In the genomic region with DNA sequence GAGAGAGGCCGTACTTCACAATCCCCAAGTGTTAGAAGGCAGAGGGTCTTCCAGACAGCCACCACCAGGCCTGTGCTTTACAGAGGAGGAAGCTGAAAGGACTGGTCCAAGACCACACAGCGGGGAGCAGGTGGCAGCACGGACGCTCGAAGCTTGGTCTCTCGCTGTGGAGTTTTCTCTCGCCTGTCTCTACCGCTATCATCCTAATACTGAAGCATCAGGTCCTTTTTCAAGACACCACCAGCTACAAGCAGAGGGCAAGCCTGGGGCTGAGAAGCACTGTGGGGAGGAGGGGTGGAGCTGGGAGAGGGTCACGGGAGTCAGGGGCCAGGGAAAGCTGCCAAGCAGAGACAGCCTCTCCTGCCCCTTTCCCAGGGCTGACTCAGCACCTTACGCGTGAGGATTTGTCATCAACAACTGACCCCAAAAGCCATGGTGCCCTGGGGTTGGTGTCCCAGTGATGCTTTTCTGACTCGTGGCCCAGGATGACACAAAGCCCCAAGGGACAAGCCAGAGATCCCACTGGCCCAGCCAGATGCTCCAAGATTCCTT, we compare ENCODE assay signal across 1 cellular context.
A peak's percentile ranks its signal among the peaks of the same experiment; 100 is the strongest.
TF ChIP-seq lines count a peak whose summit lies in the region.

No MANE protein-coding gene starts in this region.

TF ChIP-seq in K562, 482 proteins besides CTCF, POLR2A, EP300 and RAD21 (continued from another document and continues in another):
- TF ChIP-seq, protein P1, sequence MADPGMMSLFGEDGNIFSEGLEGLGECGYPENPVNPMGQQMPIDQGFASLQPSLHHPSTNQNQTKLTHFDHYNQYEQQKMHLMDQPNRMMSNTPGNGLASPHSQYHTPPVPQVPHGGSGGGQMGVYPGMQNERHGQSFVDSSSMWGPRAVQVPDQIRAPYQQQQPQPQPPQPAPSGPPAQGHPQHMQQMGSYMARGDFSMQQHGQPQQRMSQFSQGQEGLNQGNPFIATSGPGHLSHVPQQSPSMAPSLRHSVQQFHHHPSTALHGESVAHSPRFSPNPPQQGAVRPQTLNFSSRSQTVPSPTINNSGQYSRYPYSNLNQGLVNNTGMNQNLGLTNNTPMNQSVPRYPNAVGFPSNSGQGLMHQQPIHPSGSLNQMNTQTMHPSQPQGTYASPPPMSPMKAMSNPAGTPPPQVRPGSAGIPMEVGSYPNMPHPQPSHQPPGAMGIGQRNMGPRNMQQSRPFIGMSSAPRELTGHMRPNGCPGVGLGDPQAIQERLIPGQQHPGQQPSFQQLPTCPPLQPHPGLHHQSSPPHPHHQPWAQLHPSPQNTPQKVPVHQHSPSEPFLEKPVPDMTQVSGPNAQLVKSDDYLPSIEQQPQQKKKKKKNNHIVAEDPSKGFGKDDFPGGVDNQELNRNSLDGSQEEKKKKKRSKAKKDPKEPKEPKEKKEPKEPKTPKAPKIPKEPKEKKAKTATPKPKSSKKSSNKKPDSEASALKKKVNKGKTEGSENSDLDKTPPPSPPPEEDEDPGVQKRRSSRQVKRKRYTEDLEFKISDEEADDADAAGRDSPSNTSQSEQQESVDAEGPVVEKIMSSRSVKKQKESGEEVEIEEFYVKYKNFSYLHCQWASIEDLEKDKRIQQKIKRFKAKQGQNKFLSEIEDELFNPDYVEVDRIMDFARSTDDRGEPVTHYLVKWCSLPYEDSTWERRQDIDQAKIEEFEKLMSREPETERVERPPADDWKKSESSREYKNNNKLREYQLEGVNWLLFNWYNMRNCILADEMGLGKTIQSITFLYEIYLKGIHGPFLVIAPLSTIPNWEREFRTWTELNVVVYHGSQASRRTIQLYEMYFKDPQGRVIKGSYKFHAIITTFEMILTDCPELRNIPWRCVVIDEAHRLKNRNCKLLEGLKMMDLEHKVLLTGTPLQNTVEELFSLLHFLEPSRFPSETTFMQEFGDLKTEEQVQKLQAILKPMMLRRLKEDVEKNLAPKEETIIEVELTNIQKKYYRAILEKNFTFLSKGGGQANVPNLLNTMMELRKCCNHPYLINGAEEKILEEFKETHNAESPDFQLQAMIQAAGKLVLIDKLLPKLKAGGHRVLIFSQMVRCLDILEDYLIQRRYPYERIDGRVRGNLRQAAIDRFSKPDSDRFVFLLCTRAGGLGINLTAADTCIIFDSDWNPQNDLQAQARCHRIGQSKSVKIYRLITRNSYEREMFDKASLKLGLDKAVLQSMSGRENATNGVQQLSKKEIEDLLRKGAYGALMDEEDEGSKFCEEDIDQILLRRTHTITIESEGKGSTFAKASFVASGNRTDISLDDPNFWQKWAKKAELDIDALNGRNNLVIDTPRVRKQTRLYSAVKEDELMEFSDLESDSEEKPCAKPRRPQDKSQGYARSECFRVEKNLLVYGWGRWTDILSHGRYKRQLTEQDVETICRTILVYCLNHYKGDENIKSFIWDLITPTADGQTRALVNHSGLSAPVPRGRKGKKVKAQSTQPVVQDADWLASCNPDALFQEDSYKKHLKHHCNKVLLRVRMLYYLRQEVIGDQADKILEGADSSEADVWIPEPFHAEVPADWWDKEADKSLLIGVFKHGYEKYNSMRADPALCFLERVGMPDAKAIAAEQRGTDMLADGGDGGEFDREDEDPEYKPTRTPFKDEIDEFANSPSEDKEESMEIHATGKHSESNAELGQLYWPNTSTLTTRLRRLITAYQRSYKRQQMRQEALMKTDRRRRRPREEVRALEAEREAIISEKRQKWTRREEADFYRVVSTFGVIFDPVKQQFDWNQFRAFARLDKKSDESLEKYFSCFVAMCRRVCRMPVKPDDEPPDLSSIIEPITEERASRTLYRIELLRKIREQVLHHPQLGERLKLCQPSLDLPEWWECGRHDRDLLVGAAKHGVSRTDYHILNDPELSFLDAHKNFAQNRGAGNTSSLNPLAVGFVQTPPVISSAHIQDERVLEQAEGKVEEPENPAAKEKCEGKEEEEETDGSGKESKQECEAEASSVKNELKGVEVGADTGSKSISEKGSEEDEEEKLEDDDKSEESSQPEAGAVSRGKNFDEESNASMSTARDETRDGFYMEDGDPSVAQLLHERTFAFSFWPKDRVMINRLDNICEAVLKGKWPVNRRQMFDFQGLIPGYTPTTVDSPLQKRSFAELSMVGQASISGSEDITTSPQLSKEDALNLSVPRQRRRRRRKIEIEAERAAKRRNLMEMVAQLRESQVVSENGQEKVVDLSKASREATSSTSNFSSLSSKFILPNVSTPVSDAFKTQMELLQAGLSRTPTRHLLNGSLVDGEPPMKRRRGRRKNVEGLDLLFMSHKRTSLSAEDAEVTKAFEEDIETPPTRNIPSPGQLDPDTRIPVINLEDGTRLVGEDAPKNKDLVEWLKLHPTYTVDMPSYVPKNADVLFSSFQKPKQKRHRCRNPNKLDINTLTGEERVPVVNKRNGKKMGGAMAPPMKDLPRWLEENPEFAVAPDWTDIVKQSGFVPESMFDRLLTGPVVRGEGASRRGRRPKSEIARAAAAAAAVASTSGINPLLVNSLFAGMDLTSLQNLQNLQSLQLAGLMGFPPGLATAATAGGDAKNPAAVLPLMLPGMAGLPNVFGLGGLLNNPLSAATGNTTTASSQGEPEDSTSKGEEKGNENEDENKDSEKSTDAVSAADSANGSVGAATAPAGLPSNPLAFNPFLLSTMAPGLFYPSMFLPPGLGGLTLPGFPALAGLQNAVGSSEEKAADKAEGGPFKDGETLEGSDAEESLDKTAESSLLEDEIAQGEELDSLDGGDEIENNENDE (IDR thresholded peaks at IDR 0.05; ENCODE audit: low read depth, low read length) = no peak
- TF ChIP-seq SAFB2 (IDR thresholded peaks at IDR 0.05; ENCODE audit: borderline replicate concordance, low read depth, low read length, severe bottlenecking) = no peak
- peak; percentile 46 for TF ChIP-seq TAF9B (IDR thresholded peaks at IDR 0.05; ENCODE audit: partially characterized antibody)
- TF ChIP-seq, protein P2, sequence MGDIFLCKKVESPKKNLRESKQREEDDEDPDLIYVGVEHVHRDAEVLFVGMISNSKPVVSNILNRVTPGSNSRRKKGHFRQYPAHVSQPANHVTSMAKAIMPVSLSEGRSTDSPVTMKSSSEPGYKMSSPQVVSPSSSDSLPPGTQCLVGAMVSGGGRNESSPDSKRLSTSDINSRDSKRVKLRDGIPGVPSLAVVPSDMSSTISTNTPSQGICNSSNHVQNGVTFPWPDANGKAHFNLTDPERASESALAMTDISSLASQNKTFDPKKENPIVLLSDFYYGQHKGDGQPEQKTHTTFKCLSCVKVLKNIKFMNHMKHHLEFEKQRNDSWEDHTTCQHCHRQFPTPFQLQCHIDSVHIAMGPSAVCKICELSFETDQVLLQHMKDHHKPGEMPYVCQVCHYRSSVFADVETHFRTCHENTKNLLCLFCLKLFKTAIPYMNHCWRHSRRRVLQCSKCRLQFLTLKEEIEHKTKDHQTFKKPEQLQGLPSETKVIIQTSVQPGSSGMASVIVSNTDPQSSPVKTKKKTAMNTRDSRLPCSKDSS (IDR thresholded peaks at IDR 0.05; ENCODE audit: low read depth, partially characterized antibody) = no peak
- TF ChIP-seq RFX1 (IDR thresholded peaks at IDR 0.05) = no peak
- no peak for TF ChIP-seq EWSR1 (IDR thresholded peaks at IDR 0.05; ENCODE audit: borderline replicate concordance, low read depth, partially characterized antibody)
- TF ChIP-seq USF1 (CRISPR knock-in tag; IDR thresholded peaks at IDR 0.05) = no peak
- TF ChIP-seq KDM1A (IDR thresholded peaks at IDR 0.05) = no peak
- no peak for TF ChIP-seq KAT8 (IDR thresholded peaks at IDR 0.05; ENCODE audit: low read depth)
- TF ChIP-seq DACH1 (IDR thresholded peaks at IDR 0.05; ENCODE audit: partially characterized antibody) = no peak
- TF ChIP-seq HLTF (IDR thresholded peaks at IDR 0.05) = no peak
- TF ChIP-seq OTX1 (CRISPR knock-in tag; IDR thresholded peaks at IDR 0.05) = no peak
- TF ChIP-seq ERF (CRISPR knock-in tag; IDR thresholded peaks at IDR 0.05) = no peak
- TF ChIP-seq FOXO4 (CRISPR knock-in tag; IDR thresholded peaks at IDR 0.05) = no peak
- peak; percentile 61; the same call in 1 of the 2 replicates for TF ChIP-seq ZNF175 (CRISPR knock-in tag; IDR thresholded peaks at IDR 0.05; ENCODE audit: low read depth)
- TF ChIP-seq CCNT2 (IDR thresholded peaks at IDR 0.05; ENCODE audit: borderline replicate concordance, extremely low read depth, insufficient read length, low read depth, low read length) = no peak
- TF ChIP-seq MBD2 (IDR thresholded peaks at IDR 0.05; ENCODE audit: borderline replicate concordance, low read depth) = no peak
- no peak for TF ChIP-seq ILK (tag; IDR thresholded peaks at IDR 0.05; ENCODE audit: borderline replicate concordance, low read depth)
- no peak for TF ChIP-seq ASH1L (IDR thresholded peaks at IDR 0.05; ENCODE audit: borderline replicate concordance, low read depth, partially characterized antibody)
- TF ChIP-seq SMARCA4 (IDR thresholded peaks at IDR 0.05) = 0 out of 2 replicates have a peak, but pooled peaks have one; percentile 23
- TF ChIP-seq RBM25 (IDR thresholded peaks at IDR 0.05; ENCODE audit: low read depth, low read length, severe bottlenecking) = no peak
- no peak for TF ChIP-seq HINFP (tag; conservative IDR thresholded peaks at IDR 0.05; ENCODE audit: low read depth)
- TF ChIP-seq MAFG (tag; conservative IDR thresholded peaks at IDR 0.05) = peak; percentile 83
- no peak for TF ChIP-seq RBBP5 (IDR thresholded peaks at IDR 0.05; ENCODE audit: borderline replicate concordance, insufficient read depth, low read length, poor library complexity, severe bottlenecking)
- no peak for TF ChIP-seq FUS (optimal IDR thresholded peaks at IDR 0.05; ENCODE audit: low read depth, low read length)
- TF ChIP-seq ZNF146 (CRISPR knock-in tag; IDR thresholded peaks at IDR 0.05; ENCODE audit: unreplicated experiment) = no peak
- TF ChIP-seq, protein P3, sequence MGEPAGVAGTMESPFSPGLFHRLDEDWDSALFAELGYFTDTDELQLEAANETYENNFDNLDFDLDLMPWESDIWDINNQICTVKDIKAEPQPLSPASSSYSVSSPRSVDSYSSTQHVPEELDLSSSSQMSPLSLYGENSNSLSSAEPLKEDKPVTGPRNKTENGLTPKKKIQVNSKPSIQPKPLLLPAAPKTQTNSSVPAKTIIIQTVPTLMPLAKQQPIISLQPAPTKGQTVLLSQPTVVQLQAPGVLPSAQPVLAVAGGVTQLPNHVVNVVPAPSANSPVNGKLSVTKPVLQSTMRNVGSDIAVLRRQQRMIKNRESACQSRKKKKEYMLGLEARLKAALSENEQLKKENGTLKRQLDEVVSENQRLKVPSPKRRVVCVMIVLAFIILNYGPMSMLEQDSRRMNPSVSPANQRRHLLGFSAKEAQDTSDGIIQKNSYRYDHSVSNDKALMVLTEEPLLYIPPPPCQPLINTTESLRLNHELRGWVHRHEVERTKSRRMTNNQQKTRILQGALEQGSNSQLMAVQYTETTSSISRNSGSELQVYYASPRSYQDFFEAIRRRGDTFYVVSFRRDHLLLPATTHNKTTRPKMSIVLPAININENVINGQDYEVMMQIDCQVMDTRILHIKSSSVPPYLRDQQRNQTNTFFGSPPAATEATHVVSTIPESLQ (CRISPR knock-in tag; IDR thresholded peaks at IDR 0.05) = no peak
- no peak for TF ChIP-seq ZNF830 (CRISPR knock-in tag; IDR thresholded peaks at IDR 0.05)
- no peak for TF ChIP-seq ZNF121 (CRISPR knock-in tag; conservative IDR thresholded peaks at IDR 0.05)
- TF ChIP-seq, protein P4, sequence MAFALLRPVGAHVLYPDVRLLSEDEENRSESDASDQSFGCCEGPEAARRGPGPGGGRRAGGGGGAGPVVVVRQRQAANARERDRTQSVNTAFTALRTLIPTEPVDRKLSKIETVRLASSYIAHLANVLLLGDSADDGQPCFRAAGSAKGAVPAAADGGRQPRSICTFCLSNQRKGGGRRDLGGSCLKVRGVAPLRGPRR (CRISPR knock-in tag; IDR thresholded peaks at IDR 0.05) = no peak
- TF ChIP-seq GABPB2 (CRISPR knock-in tag; conservative IDR thresholded peaks at IDR 0.05) = no peak
- no peak for TF ChIP-seq ZNF324 (CRISPR knock-in tag; IDR thresholded peaks at IDR 0.05)
- no peak for TF ChIP-seq TCF7L2 (IDR thresholded peaks at IDR 0.05; ENCODE audit: low read depth, low read length)
- peak; percentile 54; the same call in 1 of the 2 replicates for TF ChIP-seq JUN (IDR thresholded peaks at IDR 0.05; ENCODE audit: borderline replicate concordance, low read depth, low read length)
- no peak for TF ChIP-seq JUN (CRISPR knock-in tag; IDR thresholded peaks at IDR 0.05; ENCODE audit: borderline replicate concordance)
- no peak for TF ChIP-seq IRF2 (CRISPR knock-in tag; IDR thresholded peaks at IDR 0.05)
- TF ChIP-seq, protein P5, sequence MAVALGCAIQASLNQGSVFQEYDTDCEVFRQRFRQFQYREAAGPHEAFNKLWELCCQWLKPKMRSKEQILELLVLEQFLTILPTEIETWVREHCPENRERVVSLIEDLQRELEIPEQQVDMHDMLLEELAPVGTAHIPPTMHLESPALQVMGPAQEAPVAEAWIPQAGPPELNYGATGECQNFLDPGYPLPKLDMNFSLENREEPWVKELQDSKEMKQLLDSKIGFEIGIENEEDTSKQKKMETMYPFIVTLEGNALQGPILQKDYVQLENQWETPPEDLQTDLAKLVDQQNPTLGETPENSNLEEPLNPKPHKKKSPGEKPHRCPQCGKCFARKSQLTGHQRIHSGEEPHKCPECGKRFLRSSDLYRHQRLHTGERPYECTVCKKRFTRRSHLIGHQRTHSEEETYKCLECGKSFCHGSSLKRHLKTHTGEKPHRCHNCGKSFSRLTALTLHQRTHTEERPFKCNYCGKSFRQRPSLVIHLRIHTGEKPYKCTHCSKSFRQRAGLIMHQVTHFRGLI (CRISPR knock-in tag; IDR thresholded peaks at IDR 0.05) = no peak
- no peak for TF ChIP-seq DDX20 (tag; IDR thresholded peaks at IDR 0.05; ENCODE audit: low read depth)
- TF ChIP-seq CHCHD3 (CRISPR knock-in tag; IDR thresholded peaks at IDR 0.05) = no peak
- no peak for TF ChIP-seq FOXK2 (conservative IDR thresholded peaks at IDR 0.05 in 1 of 2, IDR thresholded peaks at IDR 0.05 in 1 of 2; ENCODE audit: low read depth in 2 of 2)
- TF ChIP-seq POLR2H (tag; IDR thresholded peaks at IDR 0.05; ENCODE audit: low read depth) = no peak
- TF ChIP-seq NELFE (IDR thresholded peaks at IDR 0.05; ENCODE audit: insufficient read depth, insufficient read length) = no peak
